Comparison of ENCODE assay signal across 8 cellular contexts in the genomic region with DNA sequence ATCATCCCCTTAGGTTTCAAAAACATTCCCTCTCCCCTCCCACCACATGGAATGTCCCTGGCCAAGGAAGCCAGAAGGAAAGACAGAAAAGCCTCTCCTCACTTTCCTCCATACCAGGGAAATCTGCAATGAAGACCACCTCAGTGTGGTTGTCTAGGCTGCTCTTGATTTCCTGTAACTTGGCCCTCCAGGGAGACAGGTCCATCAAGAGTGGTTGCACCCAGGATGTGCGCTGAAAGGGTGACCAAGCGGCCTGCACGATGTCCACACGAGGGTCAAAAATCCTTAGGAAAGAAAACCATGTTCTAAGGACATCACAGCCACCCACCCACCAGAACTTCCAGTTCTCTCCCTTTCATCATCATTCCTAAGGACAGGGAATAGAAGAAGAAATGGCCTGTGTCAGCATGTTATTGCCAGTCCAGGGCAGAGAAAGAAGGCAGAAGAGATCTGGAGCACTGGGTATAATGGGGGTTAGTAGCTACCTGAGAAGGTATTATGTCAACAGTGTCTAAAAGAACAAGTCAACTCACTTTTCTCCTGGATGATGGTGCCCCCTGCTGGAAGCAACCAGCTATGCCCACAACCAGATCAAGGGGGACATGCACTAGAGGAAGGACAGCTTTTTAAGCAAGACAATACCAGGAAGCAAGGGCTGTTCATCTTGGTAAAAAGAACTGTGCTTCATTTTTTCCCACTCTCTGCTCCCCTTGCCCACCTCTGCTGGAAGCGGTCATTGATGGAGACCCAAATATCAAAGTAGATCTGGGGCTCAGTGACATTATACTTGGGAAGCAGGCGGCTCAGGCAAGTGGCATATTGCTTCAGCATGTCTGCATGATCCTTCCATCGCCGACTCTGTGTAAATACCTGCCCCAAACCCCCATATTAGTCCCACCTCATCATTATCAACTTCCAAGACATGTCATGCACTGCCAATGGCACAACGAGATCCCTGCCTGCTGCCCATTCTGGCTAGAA.
DNase-seq lines count a peak whose midpoint lies in the region; ATAC-seq and TF ChIP-seq lines count a peak whose summit lies in the region.

No MANE protein-coding gene starts in this region.

- H3K27ac ChIP-seq in caudate nucleus (ENCODE audit: low read depth, low read length), result peak overlapping the region; percentile 67

- DNase-seq in NCI-H345 treated with DMSO at 0.1 percent for 48 hours (lab: John Stamatoyannopoulos, UW; ENCODE audit: unreplicated experiment), result peak; percentile 53
- peak; percentile 85 for DNase-seq in activated CD4-positive, CD25-positive, alpha-beta regulatory T cell treated with anti-CD3 and anti-CD28 coated beads, Interleukin-2, amount 50 U/mL, for 16 hours (ENCODE audit: low read depth, low spot score)
- peak in 57 of 61 donors; percentile 2 to 83 (median 62) for DNase-seq in caudate nucleus (lab: John Stamatoyannopoulos, UW)
- DNase-seq in kidney tubule cell (ENCODE audit: low spot score), result peak; percentile 82
- peak; percentile 83 to 88 for DNase-seq in stimulated activated CD4-positive, alpha-beta T cell treated with anti-CD3 and anti-CD28 coated beads, Interleukin-2, amount 100 ng/mL, for 48 hours

- ATAC-seq in HG03159 (IDR thresholded peaks at IDR 0.05; ENCODE audit: unreplicated experiment) (peak; percentile 57), HG03108 (IDR thresholded peaks at IDR 0.05; ENCODE audit: unreplicated experiment) (no peak)

- TF ChIP-seq CTCF in GM12874 (IDR thresholded peaks at IDR 0.05; ENCODE audit: insufficient read depth, low read depth, low read length), result peak; percentile 83
